Comparison of ENCODE assay signal across 11 cellular contexts in the genomic region with DNA sequence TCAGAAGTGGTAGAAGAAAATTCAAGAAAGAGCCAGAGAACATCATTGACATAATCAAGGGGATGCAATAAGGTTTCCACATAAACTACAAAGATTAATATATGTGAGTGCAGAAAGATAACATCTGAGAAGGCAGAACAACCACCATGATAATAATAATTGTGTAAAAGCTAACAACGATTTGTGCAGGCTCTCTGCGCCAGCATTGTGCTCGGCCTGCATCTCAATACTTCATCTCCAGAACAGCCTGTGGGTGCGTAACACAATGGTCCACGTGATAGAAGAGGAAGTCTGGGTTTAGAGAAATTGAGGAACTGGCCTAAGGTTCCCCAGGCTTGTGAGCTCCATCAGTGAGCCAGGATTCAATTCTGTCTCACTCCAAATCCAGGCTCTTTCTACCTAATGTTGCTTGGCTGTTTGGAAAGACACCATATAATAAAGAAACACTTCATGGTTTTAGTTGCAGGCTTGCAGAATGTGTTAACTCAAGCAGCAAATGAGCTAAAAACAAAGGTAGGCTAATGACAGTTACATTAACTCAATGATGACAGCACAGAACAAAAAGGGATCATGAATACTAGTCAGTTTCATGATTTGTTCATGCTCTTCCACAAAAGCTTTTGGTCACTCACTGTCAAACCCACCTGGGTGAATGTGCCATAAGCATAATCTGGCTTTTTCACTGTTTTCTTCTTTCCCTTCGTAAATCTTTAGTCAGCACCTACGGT.
DNase-seq lines count a peak whose midpoint lies in the region; ATAC-seq and TF ChIP-seq lines count a peak whose summit lies in the region.
"Had no signal": no experiment of that assay in that cellular context is flagged by ENCODE, and none has a peak within 500 bp of the region (broad histone marks: within the 10 kb centered on the region; RNA-seq: fewer than 3 reads in every experiment).

No MANE protein-coding gene starts in this region.

- no peak overlapping the region for H2AK5ac ChIP-seq in mesendoderm (ENCODE audit: low read length)

- H4K8ac ChIP-seq in mesendoderm (ENCODE audit: low read depth, low read length): no peak overlapping the region

- H3K4ac ChIP-seq in mesendoderm (ENCODE audit: low read depth, low read length): no peak overlapping the region

- no peaks in the 10 kb centered on the region for H3K79me2 ChIP-seq in mesendoderm (ENCODE audit: control insufficient read depth, insufficient read depth, low read length)

- POLR2A ChIA-PET in activated CD8-positive, alpha-beta T cell treated with anti-CD3 and anti-CD28 coated beads for 36 hours (lab: Charles Lee): no interaction called here

- H3K27ac ChIP-seq in testis (no peak overlapping the region), mesendoderm (ENCODE audit: low read depth, low read length) (no peak overlapping the region)
- H3K27ac ChIP-seq: cardiac muscle cell, SJSA1 had no signal

- H3K9me3 ChIP-seq in testis: no peaks in the 10 kb centered on the region
- H3K9me3 ChIP-seq: SJSA1 had no signal

- no peak overlapping the region for H2BK15ac ChIP-seq in mesendoderm (replicated peaks; ENCODE audit: low read depth)

- no peaks in the 10 kb centered on the region for H3K79me1 ChIP-seq in mesendoderm (ENCODE audit: low read length)

- ATAC-seq in HG03378 (IDR thresholded peaks at IDR 0.05; ENCODE audit: unreplicated experiment) (peak; percentile 80), GM19328 (IDR thresholded peaks at IDR 0.05; ENCODE audit: unreplicated experiment) (no peak)
- no peak for ATAC-seq in activated CD8-positive, alpha-beta T cell treated with anti-CD3 and anti-CD28 coated beads for 36 hours
- ATAC-seq: HCT116 had no signal

- H3K27ac Mint-ChIP-seq in activated T-cell treated with anti-CD3 and anti-CD28 coated beads, Interleukin-2, amount 50 U/mL, for 24 hours: peak overlapping the region; percentile 94
- H3K27ac Mint-ChIP-seq in activated CD8-positive, alpha-beta T cell treated with anti-CD3 and anti-CD28 coated beads for 36 hours: peak overlapping the region; percentile 98

- no peak overlapping the region for H2BK120ac ChIP-seq in mesendoderm (ENCODE audit: low read depth, low read length)

- intact Hi-C loops in activated CD8-positive, alpha-beta T cell treated with anti-CD3 and anti-CD28 coated beads for 36 hours (cut with micrococcal nuclease): loop anchor here (5.0 kb wide), 1 partner anchor 97 kb away; no protein-coding TSS in a partner anchor
- intact Hi-C loops in testis (cut with DNase I; ENCODE audit: low total_unique reads): no loop called here

- no peak overlapping the region for H3K9ac ChIP-seq in mesendoderm (ENCODE audit: low read length)

- H3K23ac ChIP-seq in mesendoderm (ENCODE audit: low read length): no peak overlapping the region

- H3K56ac ChIP-seq in mesendoderm (ENCODE audit: low read length): no peak overlapping the region

- H3K4me3 ChIP-seq in testis (no peak overlapping the region), mesendoderm (ENCODE audit: low read length) (no peak overlapping the region)
- H3K4me3 ChIP-seq: cardiac muscle cell, SJSA1 had no signal

- H3K27me3 Mint-ChIP-seq in activated T-cell treated with anti-CD3 and anti-CD28 coated beads, Interleukin-2, amount 50 U/mL, for 24 hours: no peaks in the 10 kb centered on the region
- no peaks in the 10 kb centered on the region for H3K27me3 Mint-ChIP-seq in activated CD8-positive, alpha-beta T cell treated with anti-CD3 and anti-CD28 coated beads for 36 hours

- H3K4me3 Mint-ChIP-seq in activated T-cell treated with anti-CD3 and anti-CD28 coated beads, Interleukin-2, amount 50 U/mL, for 24 hours: no peak overlapping the region
- H3K4me3 Mint-ChIP-seq in activated CD8-positive, alpha-beta T cell treated with anti-CD3 and anti-CD28 coated beads for 36 hours: no peak overlapping the region

- CTCF ChIA-PET in activated CD8-positive, alpha-beta T cell treated with anti-CD3 and anti-CD28 coated beads for 36 hours (lab: Charles Lee): interaction anchor here (1.1 to 8.4 kb wide), 8 partner anchors 9 to 584 kb away, joined by 3 to 71 read pairs (median 5); no protein-coding TSS in a partner anchor

- no peak for TF ChIP-seq POLR2A in testis (IDR thresholded peaks at IDR 0.05)

- no peak for DNase-seq in activated T-cell treated with anti-CD3 and anti-CD28 coated beads, Interleukin-2, amount 50 U/mL, for 24 hours
- no peak for DNase-seq in activated T-cell treated with anti-CD3 and anti-CD28 coated beads, Interleukin-2, amount 50 U/mL, for 1 hour
- no peak for DNase-seq in activated CD8-positive, alpha-beta T cell treated with anti-CD3 and anti-CD28 coated beads for 36 hours
- DNase-seq in testis: peak; percentile 21
- DNase-seq in NCI-H1092 treated with DMSO at 0.1 percent for 48 hours (lab: John Stamatoyannopoulos, UW): no peak
- no peak for DNase-seq in mesendoderm

- H3K4me2 ChIP-seq in mesendoderm (ENCODE audit: low read length): no peak overlapping the region

- H3K18ac ChIP-seq in mesendoderm (ENCODE audit: low read length): no peak overlapping the region

- H4K5ac ChIP-seq in mesendoderm (ENCODE audit: low read length): no peak overlapping the region

- H3K4me1 Mint-ChIP-seq in activated T-cell treated with anti-CD3 and anti-CD28 coated beads, Interleukin-2, amount 50 U/mL, for 24 hours (ENCODE audit: low read depth): peaks cover 59% of the 10 kb centered on the region
- H3K4me1 Mint-ChIP-seq in activated CD8-positive, alpha-beta T cell treated with anti-CD3 and anti-CD28 coated beads for 36 hours (ENCODE audit: low read depth): peaks cover 52% of the 10 kb centered on the region

- H3K27me3 ChIP-seq in testis (no peaks in the 10 kb centered on the region), mesendoderm (ENCODE audit: insufficient read depth, low read length, poor library complexity) (no peaks in the 10 kb centered on the region)
- H3K27me3 ChIP-seq: cardiac muscle cell had no signal

- H3K36me3 ChIP-seq in testis (ENCODE audit: low read depth, missing control alignments) (no peaks in the 10 kb centered on the region), mesendoderm (ENCODE audit: control insufficient read depth, insufficient read depth, low read length) (no peaks in the 10 kb centered on the region)
- H3K36me3 ChIP-seq: cardiac muscle cell, SJSA1 had no signal

- H3K4me1 ChIP-seq in testis: peaks cover 14% of the 10 kb centered on the region
- H3K4me1 ChIP-seq in mesendoderm (ENCODE audit: control insufficient read depth, low read depth, low read length): no peaks in the 10 kb centered on the region
- H3K4me1 ChIP-seq: SJSA1 had no signal

- no peaks in the 10 kb centered on the region for H3K9me3 Mint-ChIP-seq in activated T-cell treated with anti-CD3 and anti-CD28 coated beads, Interleukin-2, amount 50 U/mL, for 24 hours
- H3K9me3 Mint-ChIP-seq in activated CD8-positive, alpha-beta T cell treated with anti-CD3 and anti-CD28 coated beads for 36 hours: no peaks in the 10 kb centered on the region

- WGBS in testis, 2 donors: 77 to 84% methylated on average over 7 of the region's 7 CpGs
- no CpG with 5 or more reads among the region's 7 CpGs for WGBS in mesendoderm (ENCODE audit: extremely low coverage, insufficient coverage, low lambda C conversion rate)

- H3K36me3 Mint-ChIP-seq in activated T-cell treated with anti-CD3 and anti-CD28 coated beads, Interleukin-2, amount 50 U/mL, for 24 hours (ENCODE audit: low read depth): peaks cover 3% of the 10 kb centered on the region
- H3K36me3 Mint-ChIP-seq in activated CD8-positive, alpha-beta T cell treated with anti-CD3 and anti-CD28 coated beads for 36 hours (ENCODE audit: low read depth): peaks cover 16% of the 10 kb centered on the region

- no peak overlapping the region for H2BK5ac ChIP-seq in mesendoderm (ENCODE audit: low read length)

- no peak for TF ChIP-seq CTCF in activated CD8-positive, alpha-beta T cell treated with anti-CD3 and anti-CD28 coated beads for 36 hours (IDR thresholded peaks at IDR 0.05)
- no peak for TF ChIP-seq CTCF in testis (IDR thresholded peaks at IDR 0.05)
